Comparison of ENCODE assay signal across 21 cellular contexts in the genomic region with DNA sequence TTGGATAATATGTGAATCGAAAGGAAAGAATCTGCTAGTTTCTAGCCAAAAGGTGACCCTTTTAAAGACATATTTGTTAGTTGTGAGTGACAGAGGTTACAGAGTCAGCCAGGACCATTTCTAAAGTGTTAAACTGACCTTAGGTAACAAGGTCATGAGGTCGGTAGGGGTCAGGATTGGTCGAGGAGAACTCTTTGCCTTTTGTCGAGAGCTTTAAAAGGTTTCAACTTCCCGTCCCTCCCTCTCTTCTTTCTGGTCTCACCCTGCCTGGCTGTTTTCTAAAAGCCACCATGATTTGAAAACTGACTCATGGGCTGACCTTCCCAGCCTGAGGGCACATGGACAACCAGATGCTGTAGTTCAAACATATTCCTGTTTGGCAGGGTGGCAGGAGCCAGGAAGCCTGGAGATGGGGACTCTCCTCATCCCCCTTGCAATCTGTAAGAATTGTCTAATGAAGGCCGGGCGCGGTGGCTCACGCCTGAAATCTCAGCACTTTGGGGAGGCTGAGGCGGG. TPM values are rescaled to one million over a fixed set of nuclear protein-coding genes. Genes with fewer than 3 reads are reported as not detected.
"Had no signal": no experiment of that assay in that cellular context is flagged by ENCODE, and none has a peak within 500 bp of the region (broad histone marks: within the 10 kb centered on the region; RNA-seq: fewer than 3 reads in every experiment).

No MANE protein-coding gene starts in this region.

- H3K79me2 ChIP-seq: hepatocyte had no signal

- H3K4me3 ChIP-seq: hepatocyte, right atrium auricular region, skin epidermis, tibial nerve had no signal

- H3K9me3 ChIP-seq: right atrium auricular region, tibial nerve had no signal

- H3K4me1 ChIP-seq: right atrium auricular region, tibial nerve had no signal

- H3K27me3 ChIP-seq: brain microvascular endothelial cell, hepatocyte, right atrium auricular region, tibial nerve had no signal

- H3K27ac ChIP-seq: brain microvascular endothelial cell, hepatocyte, right atrium auricular region, skin epidermis, tibial nerve had no signal

- H2AFZ ChIP-seq: hepatocyte had no signal

- ATAC-seq: activated CD8-positive, alpha-beta T cell treated with anti-CD3 and anti-CD28 coated beads, Interleukin-2, amount 10 ng/mL, durations not matched to agents 7 days and 5 days; left lobe of liver had no signal

- H3K36me3 ChIP-seq: brain microvascular endothelial cell, right atrium auricular region, tibial nerve had no signal

- DNase-seq: activated CD4-positive, alpha-beta T cell treated with anti-CD3 and anti-CD28 coated beads for 48 hours; activated CD8-positive, alpha-beta memory T cell treated with anti-CD3 and anti-CD28 coated beads, Interleukin-2, amount 50 U/mL, for 48 hours; activated CD8-positive, alpha-beta T cell treated with anti-CD3 and anti-CD28 coated beads, Interleukin-2, amount 10 ng/mL, durations not matched to agents 7 days and 5 days; activated naive CD4-positive, alpha-beta T cell treated with Interleukin-2 at 50 U/mL for 16 hours; anterior cingulate cortex; brain microvascular endothelial cell; cerebellar nuclear complex; erythroblast; naive B cell; posterior cingulate gyrus; stimulated activated CD4-positive, alpha-beta T cell treated with anti-CD3 and anti-CD28 coated beads, Interleukin-4, amount 100 ng/mL, for 4 hours; stimulated activated CD8-positive, alpha-beta memory T cell treated with anti-CD3 and anti-CD28 coated beads, Interleukin-4, amount 100 ng/mL, for 48 hours; stimulated activated naive CD4-positive, alpha-beta T cell treated with Interleukin-2 at 50 U/mL for 16 hours; substantia nigra; T-helper 2 cell had no signal

- H3K4me2 ChIP-seq: hepatocyte had no signal

RNA-seq across cellular contexts. Expression of a gene that starts 25.8 kb away (rescaled TPM):
- total RNA-seq: activated CD8-positive, alpha-beta T cell treated with anti-CD3 and anti-CD28 coated beads, Interleukin-2, amount 10 ng/mL, durations not matched to agents 7 days and 5 days had no signal
- polyA plus RNA-seq: keratinocyte had no signal
